In the genomic region with DNA sequence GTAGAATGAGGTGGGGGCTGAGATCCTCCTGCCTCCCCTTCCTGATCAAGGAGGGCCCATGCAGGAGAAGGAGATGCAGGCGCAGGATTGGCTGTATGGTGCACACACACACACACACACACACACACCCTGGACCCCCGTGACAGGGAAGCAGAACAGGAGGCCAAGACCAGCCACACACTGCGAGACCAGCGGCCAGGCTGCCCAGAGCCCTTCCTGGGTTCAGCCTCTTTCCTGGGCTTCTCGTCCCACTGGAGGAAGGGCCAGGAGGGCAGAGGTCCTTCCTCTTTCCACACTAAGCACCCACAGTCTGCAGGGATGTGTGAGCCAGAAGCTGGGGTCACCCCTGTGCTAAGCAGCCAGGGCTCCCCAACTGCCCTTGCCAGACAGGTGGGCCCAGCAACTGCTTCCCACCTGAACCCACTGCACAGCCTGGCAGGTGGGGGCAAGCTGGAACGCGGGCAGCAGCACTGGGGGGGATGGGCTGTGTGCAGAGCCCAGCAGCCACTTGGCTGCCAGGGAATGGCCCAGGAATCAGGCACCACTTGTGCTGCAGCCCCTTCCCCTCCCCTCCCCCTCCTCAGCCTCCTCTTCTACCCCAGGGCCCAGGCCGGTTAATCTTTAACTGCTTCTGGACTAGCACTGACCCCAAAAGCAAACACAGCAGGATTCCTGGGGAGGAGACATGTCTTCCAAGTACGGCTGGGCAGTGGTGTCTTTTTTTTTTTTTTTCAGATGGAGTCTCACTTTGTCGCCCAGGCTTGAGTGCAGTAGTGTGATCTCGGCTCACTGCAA, we compare ENCODE assay signal across 1 cellular context.
TF ChIP-seq lines count a peak whose summit lies in the region.

No MANE protein-coding gene starts in this region.

TF ChIP-seq in HepG2, 621 proteins besides CTCF, POLR2A, EP300 and RAD21 (continued from another document and continues in another):
- TF ChIP-seq, protein P1, sequence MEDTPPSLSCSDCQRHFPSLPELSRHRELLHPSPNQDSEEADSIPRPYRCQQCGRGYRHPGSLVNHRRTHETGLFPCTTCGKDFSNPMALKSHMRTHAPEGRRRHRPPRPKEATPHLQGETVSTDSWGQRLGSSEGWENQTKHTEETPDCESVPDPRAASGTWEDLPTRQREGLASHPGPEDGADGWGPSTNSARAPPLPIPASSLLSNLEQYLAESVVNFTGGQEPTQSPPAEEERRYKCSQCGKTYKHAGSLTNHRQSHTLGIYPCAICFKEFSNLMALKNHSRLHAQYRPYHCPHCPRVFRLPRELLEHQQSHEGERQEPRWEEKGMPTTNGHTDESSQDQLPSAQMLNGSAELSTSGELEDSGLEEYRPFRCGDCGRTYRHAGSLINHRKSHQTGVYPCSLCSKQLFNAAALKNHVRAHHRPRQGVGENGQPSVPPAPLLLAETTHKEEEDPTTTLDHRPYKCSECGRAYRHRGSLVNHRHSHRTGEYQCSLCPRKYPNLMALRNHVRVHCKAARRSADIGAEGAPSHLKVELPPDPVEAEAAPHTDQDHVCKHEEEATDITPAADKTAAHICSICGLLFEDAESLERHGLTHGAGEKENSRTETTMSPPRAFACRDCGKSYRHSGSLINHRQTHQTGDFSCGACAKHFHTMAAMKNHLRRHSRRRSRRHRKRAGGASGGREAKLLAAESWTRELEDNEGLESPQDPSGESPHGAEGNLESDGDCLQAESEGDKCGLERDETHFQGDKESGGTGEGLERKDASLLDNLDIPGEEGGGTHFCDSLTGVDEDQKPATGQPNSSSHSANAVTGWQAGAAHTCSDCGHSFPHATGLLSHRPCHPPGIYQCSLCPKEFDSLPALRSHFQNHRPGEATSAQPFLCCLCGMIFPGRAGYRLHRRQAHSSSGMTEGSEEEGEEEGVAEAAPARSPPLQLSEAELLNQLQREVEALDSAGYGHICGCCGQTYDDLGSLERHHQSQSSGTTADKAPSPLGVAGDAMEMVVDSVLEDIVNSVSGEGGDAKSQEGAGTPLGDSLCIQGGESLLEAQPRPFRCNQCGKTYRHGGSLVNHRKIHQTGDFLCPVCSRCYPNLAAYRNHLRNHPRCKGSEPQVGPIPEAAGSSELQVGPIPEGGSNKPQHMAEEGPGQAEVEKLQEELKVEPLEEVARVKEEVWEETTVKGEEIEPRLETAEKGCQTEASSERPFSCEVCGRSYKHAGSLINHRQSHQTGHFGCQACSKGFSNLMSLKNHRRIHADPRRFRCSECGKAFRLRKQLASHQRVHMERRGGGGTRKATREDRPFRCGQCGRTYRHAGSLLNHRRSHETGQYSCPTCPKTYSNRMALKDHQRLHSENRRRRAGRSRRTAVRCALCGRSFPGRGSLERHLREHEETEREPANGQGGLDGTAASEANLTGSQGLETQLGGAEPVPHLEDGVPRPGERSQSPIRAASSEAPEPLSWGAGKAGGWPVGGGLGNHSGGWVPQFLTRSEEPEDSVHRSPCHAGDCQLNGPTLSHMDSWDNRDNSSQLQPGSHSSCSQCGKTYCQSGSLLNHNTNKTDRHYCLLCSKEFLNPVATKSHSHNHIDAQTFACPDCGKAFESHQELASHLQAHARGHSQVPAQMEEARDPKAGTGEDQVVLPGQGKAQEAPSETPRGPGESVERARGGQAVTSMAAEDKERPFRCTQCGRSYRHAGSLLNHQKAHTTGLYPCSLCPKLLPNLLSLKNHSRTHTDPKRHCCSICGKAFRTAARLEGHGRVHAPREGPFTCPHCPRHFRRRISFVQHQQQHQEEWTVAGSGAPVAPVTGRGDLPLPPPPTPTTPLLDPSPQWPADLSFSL (CRISPR knock-in tag; IDR thresholded peaks at IDR 0.05): peak; percentile 76; the same call in 1 of the 2 replicates
- TF ChIP-seq ZNF101 (CRISPR knock-in tag; IDR thresholded peaks at IDR 0.05; ENCODE audit: borderline replicate concordance, low read depth): no peak
- TF ChIP-seq CREB1 (IDR thresholded peaks at IDR 0.05): no peak
- TF ChIP-seq CREB1 (CRISPR knock-in tag; IDR thresholded peaks at IDR 0.05): no peak
- TF ChIP-seq SPEN (CRISPR knock-in tag; IDR thresholded peaks at IDR 0.05; ENCODE audit: low read depth): peak; percentile 55
- TF ChIP-seq, protein P2, sequence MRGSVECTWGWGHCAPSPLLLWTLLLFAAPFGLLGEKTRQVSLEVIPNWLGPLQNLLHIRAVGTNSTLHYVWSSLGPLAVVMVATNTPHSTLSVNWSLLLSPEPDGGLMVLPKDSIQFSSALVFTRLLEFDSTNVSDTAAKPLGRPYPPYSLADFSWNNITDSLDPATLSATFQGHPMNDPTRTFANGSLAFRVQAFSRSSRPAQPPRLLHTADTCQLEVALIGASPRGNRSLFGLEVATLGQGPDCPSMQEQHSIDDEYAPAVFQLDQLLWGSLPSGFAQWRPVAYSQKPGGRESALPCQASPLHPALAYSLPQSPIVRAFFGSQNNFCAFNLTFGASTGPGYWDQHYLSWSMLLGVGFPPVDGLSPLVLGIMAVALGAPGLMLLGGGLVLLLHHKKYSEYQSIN (CRISPR knock-in tag; IDR thresholded peaks at IDR 0.05; ENCODE audit: borderline replicate concordance): no peak
- TF ChIP-seq, protein P3, sequence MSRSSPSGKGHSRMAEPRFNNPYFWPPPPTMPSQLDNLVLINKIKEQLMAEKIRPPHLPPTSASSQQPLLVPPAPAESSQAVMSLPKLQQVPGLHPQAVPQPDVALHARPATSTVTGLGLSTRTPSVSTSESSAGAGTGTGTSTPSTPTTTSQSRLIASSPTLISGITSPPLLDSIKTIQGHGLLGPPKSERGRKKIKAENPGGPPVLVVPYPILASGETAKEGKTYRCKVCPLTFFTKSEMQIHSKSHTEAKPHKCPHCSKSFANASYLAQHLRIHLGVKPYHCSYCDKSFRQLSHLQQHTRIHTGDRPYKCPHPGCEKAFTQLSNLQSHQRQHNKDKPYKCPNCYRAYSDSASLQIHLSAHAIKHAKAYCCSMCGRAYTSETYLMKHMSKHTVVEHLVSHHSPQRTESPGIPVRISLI (CRISPR knock-in tag; IDR thresholded peaks at IDR 0.05; ENCODE audit: borderline replicate concordance): peak; percentile 98
- no peak for TF ChIP-seq ZNF17 (CRISPR knock-in tag; IDR thresholded peaks at IDR 0.05)
- TF ChIP-seq KDM4B (CRISPR knock-in tag; IDR thresholded peaks at IDR 0.05): no peak
- TF ChIP-seq GLI4 (CRISPR knock-in tag; IDR thresholded peaks at IDR 0.05; ENCODE audit: borderline replicate concordance): peak; percentile 27; the same call in 1 of the 2 replicates
- TF ChIP-seq, protein P4, sequence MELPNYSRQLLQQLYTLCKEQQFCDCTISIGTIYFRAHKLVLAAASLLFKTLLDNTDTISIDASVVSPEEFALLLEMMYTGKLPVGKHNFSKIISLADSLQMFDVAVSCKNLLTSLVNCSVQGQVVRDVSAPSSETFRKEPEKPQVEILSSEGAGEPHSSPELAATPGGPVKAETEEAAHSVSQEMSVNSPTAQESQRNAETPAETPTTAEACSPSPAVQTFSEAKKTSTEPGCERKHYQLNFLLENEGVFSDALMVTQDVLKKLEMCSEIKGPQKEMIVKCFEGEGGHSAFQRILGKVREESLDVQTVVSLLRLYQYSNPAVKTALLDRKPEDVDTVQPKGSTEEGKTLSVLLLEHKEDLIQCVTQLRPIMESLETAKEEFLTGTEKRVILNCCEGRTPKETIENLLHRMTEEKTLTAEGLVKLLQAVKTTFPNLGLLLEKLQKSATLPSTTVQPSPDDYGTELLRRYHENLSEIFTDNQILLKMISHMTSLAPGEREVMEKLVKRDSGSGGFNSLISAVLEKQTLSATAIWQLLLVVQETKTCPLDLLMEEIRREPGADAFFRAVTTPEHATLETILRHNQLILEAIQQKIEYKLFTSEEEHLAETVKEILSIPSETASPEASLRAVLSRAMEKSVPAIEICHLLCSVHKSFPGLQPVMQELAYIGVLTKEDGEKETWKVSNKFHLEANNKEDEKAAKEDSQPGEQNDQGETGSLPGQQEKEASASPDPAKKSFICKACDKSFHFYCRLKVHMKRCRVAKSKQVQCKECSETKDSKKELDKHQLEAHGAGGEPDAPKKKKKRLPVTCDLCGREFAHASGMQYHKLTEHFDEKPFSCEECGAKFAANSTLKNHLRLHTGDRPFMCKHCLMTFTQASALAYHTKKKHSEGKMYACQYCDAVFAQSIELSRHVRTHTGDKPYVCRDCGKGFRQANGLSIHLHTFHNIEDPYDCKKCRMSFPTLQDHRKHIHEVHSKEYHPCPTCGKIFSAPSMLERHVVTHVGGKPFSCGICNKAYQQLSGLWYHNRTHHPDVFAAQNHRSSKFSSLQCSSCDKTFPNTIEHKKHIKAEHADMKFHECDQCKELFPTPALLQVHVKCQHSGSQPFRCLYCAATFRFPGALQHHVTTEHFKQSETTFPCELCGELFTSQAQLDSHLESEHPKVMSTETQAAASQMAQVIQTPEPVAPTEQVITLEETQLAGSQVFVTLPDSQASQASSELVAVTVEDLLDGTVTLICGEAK (IDR thresholded peaks at IDR 0.05): no peak
- TF ChIP-seq, protein P4 (CRISPR knock-in tag; IDR thresholded peaks at IDR 0.05): peak; percentile 64; the same call in 1 of the 2 replicates
- TF ChIP-seq, protein P5, sequence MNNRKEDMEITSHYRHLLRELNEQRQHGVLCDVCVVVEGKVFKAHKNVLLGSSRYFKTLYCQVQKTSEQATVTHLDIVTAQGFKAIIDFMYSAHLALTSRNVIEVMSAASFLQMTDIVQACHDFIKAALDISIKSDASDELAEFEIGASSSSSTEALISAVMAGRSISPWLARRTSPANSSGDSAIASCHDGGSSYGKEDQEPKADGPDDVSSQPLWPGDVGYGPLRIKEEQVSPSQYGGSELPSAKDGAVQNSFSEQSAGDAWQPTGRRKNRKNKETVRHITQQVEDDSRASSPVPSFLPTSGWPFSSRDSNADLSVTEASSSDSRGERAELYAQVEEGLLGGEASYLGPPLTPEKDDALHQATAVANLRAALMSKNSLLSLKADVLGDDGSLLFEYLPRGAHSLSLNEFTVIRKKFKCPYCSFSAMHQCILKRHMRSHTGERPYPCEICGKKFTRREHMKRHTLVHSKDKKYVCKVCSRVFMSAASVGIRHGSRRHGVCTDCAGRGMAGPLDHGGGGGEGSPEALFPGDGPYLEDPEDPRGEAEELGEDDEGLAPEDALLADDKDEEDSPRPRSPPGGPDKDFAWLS (CRISPR knock-in tag; IDR thresholded peaks at IDR 0.05; ENCODE audit: borderline replicate concordance): no peak
- TF ChIP-seq MED1 (CRISPR knock-in tag; IDR thresholded peaks at IDR 0.05): peak; percentile 63
- no peak; the same call in 1 of the 2 replicates for TF ChIP-seq MEF2D (CRISPR knock-in tag; IDR thresholded peaks at IDR 0.05)
- TF ChIP-seq ZNF180 (CRISPR knock-in tag; IDR thresholded peaks at IDR 0.05; ENCODE audit: borderline replicate concordance, low read depth): no peak
- no peak for TF ChIP-seq ZFP1 (CRISPR knock-in tag; IDR thresholded peaks at IDR 0.05)
- no peak for TF ChIP-seq ZBTB7B (CRISPR knock-in tag; IDR thresholded peaks at IDR 0.05)
- TF ChIP-seq, protein P6, sequence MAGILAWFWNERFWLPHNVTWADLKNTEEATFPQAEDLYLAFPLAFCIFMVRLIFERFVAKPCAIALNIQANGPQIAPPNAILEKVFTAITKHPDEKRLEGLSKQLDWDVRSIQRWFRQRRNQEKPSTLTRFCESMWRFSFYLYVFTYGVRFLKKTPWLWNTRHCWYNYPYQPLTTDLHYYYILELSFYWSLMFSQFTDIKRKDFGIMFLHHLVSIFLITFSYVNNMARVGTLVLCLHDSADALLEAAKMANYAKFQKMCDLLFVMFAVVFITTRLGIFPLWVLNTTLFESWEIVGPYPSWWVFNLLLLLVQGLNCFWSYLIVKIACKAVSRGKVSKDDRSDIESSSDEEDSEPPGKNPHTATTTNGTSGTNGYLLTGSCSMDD (CRISPR knock-in tag; IDR thresholded peaks at IDR 0.05): no peak
- TF ChIP-seq, protein P7, sequence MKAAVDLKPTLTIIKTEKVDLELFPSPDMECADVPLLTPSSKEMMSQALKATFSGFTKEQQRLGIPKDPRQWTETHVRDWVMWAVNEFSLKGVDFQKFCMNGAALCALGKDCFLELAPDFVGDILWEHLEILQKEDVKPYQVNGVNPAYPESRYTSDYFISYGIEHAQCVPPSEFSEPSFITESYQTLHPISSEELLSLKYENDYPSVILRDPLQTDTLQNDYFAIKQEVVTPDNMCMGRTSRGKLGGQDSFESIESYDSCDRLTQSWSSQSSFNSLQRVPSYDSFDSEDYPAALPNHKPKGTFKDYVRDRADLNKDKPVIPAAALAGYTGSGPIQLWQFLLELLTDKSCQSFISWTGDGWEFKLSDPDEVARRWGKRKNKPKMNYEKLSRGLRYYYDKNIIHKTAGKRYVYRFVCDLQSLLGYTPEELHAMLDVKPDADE (CRISPR knock-in tag; IDR thresholded peaks at IDR 0.05): no peak
- TF ChIP-seq ZNF607 (CRISPR knock-in tag; IDR thresholded peaks at IDR 0.05; ENCODE audit: borderline replicate concordance): no peak
- no peak for TF ChIP-seq RFXANK (CRISPR knock-in tag; IDR thresholded peaks at IDR 0.05)
- TF ChIP-seq ATRX (CRISPR knock-in tag; IDR thresholded peaks at IDR 0.05; ENCODE audit: borderline replicate concordance): no peak
- no peak for TF ChIP-seq RAD51 (IDR thresholded peaks at IDR 0.05; ENCODE audit: borderline replicate concordance)
- TF ChIP-seq REL (CRISPR knock-in tag; conservative IDR thresholded peaks at IDR 0.05): no peak
- TF ChIP-seq TMF1 (CRISPR knock-in tag; IDR thresholded peaks at IDR 0.05; ENCODE audit: low read depth): no peak
- TF ChIP-seq YEATS4 (CRISPR knock-in tag; IDR thresholded peaks at IDR 0.05; ENCODE audit: borderline replicate concordance): 0 out of 2 replicates have a peak, but pooled peaks have one; percentile 17
- TF ChIP-seq, protein P8, sequence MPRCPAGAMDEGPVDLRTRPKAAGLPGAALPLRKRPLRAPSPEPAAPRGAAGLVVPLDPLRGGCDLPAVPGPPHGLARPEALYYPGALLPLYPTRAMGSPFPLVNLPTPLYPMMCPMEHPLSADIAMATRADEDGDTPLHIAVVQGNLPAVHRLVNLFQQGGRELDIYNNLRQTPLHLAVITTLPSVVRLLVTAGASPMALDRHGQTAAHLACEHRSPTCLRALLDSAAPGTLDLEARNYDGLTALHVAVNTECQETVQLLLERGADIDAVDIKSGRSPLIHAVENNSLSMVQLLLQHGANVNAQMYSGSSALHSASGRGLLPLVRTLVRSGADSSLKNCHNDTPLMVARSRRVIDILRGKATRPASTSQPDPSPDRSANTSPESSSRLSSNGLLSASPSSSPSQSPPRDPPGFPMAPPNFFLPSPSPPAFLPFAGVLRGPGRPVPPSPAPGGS (CRISPR knock-in tag; IDR thresholded peaks at IDR 0.05): peak; percentile 53; the same call in 1 of the 2 replicates
